12 cellular contexts compared by ENCODE assay signal in the genomic region with DNA sequence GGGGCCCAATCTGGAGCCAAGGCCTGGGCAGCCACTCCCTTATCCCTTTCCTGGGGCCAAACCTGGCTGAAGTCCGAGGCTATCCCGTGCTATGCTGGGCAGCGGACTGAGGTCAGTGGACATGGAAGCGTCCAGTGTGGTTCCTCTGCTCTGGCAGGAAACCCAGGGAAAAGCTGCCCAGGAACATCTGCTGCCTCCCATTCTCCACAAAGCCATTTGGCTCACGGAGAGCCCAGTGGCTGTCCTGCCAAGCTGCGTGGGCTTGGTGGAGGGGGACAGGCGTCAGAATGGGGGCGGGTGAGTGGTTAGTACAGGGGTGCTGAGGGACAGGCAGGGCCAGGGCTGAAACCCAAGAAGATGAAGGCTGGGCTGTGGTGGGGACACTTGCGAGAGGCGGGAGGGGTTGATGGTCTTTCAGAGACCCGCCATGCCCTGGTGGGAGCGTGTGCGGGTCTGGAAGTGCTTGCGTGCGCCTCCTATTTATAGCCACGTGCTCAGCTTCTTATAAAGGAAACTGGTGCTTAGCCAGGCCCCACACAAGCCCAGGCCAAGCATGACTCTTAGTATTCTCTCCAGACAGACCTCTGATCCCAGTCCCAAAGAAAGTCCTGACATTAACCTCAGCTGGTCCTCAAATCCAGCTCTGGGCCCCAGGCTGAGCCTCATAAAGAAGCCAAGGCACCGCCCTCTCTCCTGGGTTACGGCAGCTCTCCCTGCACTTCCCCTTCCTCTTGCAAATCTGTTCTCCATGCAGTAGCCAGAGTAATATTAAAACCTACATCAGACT. TPM values are rescaled to one million over a fixed set of nuclear protein-coding genes. Genes with fewer than 3 reads are reported as not detected.
DNase-seq lines count a peak whose midpoint lies in the region; ATAC-seq, FAIRE-seq and TF ChIP-seq lines count a peak whose summit lies in the region.
"Had no signal": no experiment of that assay in that cellular context is flagged by ENCODE, and none has a peak within 500 bp of the region (broad histone marks: within the 10 kb centered on the region; RNA-seq: fewer than 3 reads in every experiment).

No MANE protein-coding gene starts in this region.

- no peaks in the 10 kb centered on the region for H3K27me3 ChIP-seq in breast epithelium
- no peaks in the 10 kb centered on the region for H3K27me3 ChIP-seq in small intestine (ENCODE audit: control insufficient read depth in 2 of 2, insufficient read depth in 2 of 2, low read length in 2 of 2)

- ATAC-seq in left colon = peak; percentile 49
- ATAC-seq in HG02623 (IDR thresholded peaks at IDR 0.05; ENCODE audit: unreplicated experiment) = no peak
- no peak for ATAC-seq in GM19035 (IDR thresholded peaks at IDR 0.05; ENCODE audit: unreplicated experiment)
- ATAC-seq: SK-N-SH treated with all-trans-retinoic acid at 6 μM for 48 hours had no signal

- H3K36me3 ChIP-seq in breast epithelium (no peaks in the 10 kb centered on the region), small intestine (ENCODE audit: control insufficient read depth in 2 of 2, insufficient read depth in 2 of 2, low read length in 2 of 2) (no peaks in the 10 kb centered on the region)

- H3K9me3 ChIP-seq in breast epithelium (no peaks in the 10 kb centered on the region), small intestine (ENCODE audit: control insufficient read depth, low read depth) (no peaks in the 10 kb centered on the region)

- H3K27ac ChIP-seq in breast epithelium (peak overlapping the region; percentile 57 to 91), small intestine (ENCODE audit: low read depth in 1 of 2, low read length in 1 of 2) (peak overlapping the region; percentile 89 to 92)

- WGBS in small intestine, 3 donors = 33 to 34% (median 33%) methylated on average over 18 of the region's 18 CpGs

- H3K4me1 ChIP-seq in breast epithelium (no peaks in the 10 kb centered on the region), small intestine (ENCODE audit: control insufficient read depth in 2 of 2, insufficient read depth in 1 of 2, low read depth in 1 of 2, low read length in 1 of 2) (peaks cover 18 to 25% of the 10 kb centered on the region in 2 donors)

- TF ChIP-seq CTCF in breast epithelium (IDR thresholded peaks at IDR 0.05) = no peak

- DNase-seq in HCEC 1CT = peak; percentile 15
- peak; percentile 40 to 63 for DNase-seq in breast epithelium (ENCODE audit: low spot score in 2 of 2)
- DNase-seq in left colon = peak; percentile 70 to 82
- DNase-seq in small intestine = peak; percentile 83
- no peak for DNase-seq in NCI-H526 treated with DMSO at 0.1 percent for 48 hours (lab: John Stamatoyannopoulos, UW)
- DNase-seq in activated effector memory CD4-positive, alpha-beta T cell treated with anti-CD3 and anti-CD28 coated beads, Interleukin-2, amount 50 U/mL, for 16 hours = no peak
- DNase-seq: activated T-cell treated with anti-CD3 and anti-CD28 coated beads, Interleukin-2, amount 50 U/mL, for 48 hours; retina had no signal

- TF ChIP-seq POLR2A in breast epithelium (IDR thresholded peaks at IDR 0.05) = no peak

- H3K4me3 ChIP-seq in breast epithelium = no peak overlapping the region
- H3K4me3 ChIP-seq in small intestine (ENCODE audit: low read depth in 1 of 2, low read length in 2 of 2) = no peak overlapping the region

- intact Hi-C loops in breast epithelium (cut with DNase I; ENCODE audit: low total_unique reads) = no loop called here
- intact Hi-C loops in left colon (cut with DNase I, micrococcal nuclease) = no loop called here

- no peak for FAIRE-seq in small intestine (lab: Jason Lieb, UNC)

RNA-seq across cellular contexts. Expression of a gene that starts 9.4 kb away (rescaled TPM):
- under 1 TPM in 2 of 3 donors, not detected in 1; 0.15 to 0.16 TPM for total RNA-seq in breast epithelium
- total RNA-seq in left colon = 10 to 100 TPM; 13.2 to 30.4 TPM
- 1 to 10 TPM in 2 of 3 donors, under 1 TPM in 1; 0.81 to 2.6 (median 1.8) TPM for polyA plus RNA-seq in small intestine
- total RNA-seq: M059J had no signal

RNA-seq across cellular contexts. Expression of a gene that starts 13.9 kb away (rescaled TPM):
- total RNA-seq in breast epithelium (1 to 10 TPM in 1 of 3 donors, not detected in 2; 1.3 TPM), left colon (100 to 1,000 TPM; 323 to 423 TPM)
- polyA plus RNA-seq in small intestine = 100 to 1,000 TPM; 205 to 238 (median 219) TPM
- total RNA-seq: M059J had no signal

RNA-seq across cellular contexts. Expression of a gene that starts 24.8 kb away (rescaled TPM):
- total RNA-seq in breast epithelium = 100 to 1,000 TPM in 2 of 3 donors, 10 to 100 TPM in 1; 53.7 to 243 (median 146) TPM
- 10 to 100 TPM; 14.2 to 26.0 TPM for total RNA-seq in left colon
- polyA plus RNA-seq in small intestine = 10 to 100 TPM in 1 of 3 donors, 1 to 10 TPM in 1, under 1 TPM in 1; 0.45 to 31.6 (median 1.6) TPM

Comparison
In these comparisons a context has a peak if more than half of its experiments do, and no peak if none do; other contexts are left out.
1. DNase-seq: peak in HCEC 1CT (single experiment), breast epithelium (2 of 2), left colon (2 of 2) and small intestine (single experiment); none in NCI-H526 treated with DMSO at 0.1 percent for 48 hours (single experiment) and activated effector memory CD4-positive, alpha-beta T cell treated with anti-CD3 and anti-CD28 coated beads, Interleukin-2, amount 50 U/mL, for 16 hours (single experiment).
2. RNA of a gene that starts 9.4 kb away (total RNA-seq): 13.2 to 30.4 TPM in left colon; 0.15 to 0.16 TPM in breast epithelium; every median in the first group is over 10 times any median in the second.
3. RNA of a gene that starts 13.9 kb away (total RNA-seq): 323 to 423 TPM in left colon; 1.3 TPM in breast epithelium; every median in the first group is over 100 times any median in the second.